ENCODE assay signal across 9 cellular contexts in the genomic region with DNA sequence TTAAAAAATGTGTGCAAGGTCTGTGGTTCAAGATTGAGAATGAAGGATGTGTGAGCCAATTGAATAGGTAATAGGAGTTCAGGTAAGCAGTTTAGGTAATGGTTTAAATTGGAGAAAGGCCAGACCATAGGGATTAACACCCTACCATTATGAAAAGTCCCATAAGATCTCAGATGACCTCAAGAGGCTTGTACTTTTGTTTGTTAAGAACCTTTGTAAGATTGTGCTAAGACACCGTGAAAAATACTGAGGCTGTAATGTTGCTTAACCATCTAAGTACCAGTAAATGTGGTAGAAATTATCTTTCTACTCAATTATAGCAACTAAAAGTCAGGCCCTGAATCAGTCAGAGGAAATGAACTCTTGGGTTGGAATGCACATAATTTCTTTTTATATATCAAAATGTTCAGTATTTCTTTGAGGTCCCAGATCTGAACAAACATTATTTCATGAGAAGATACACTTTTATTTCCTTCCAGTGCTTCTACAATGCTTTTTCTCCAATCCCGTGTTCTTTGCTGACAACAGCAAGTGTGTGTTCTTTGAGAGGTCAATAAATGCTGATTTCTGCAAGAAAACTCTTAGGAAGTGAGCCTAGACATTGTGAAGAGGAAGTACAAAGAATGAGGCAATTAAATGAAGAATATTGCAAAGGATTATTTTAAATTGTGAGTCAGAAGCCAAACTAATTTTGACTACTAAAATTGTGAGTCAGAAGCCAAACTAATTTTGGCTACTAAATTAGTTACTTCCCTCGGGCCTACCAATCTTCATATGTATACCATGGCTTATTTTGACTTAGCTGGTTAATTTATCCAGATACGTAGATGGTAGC.
A peak's percentile ranks its signal among the peaks of the same experiment; 100 is the strongest.
DNase-seq lines count a peak whose midpoint lies in the region; ATAC-seq, FAIRE-seq and TF ChIP-seq lines count a peak whose summit lies in the region.
"Had no signal": no experiment of that assay in that cellular context is flagged by ENCODE, and none has a peak within 500 bp of the region (broad histone marks: within the 10 kb centered on the region; RNA-seq: fewer than 3 reads in every experiment).

No MANE protein-coding gene starts in this region.

- WGBS in heart right ventricle, 2 donors = 49 to 54% methylated on average over 4 of the region's 4 CpGs
- 32% methylated on average over 4 of the region's 4 CpGs for WGBS in suprapubic skin

- no peak for FAIRE-seq in frontal cortex (lab: Jason Lieb, UNC)

- H3K27ac ChIP-seq in right atrium auricular region (no peak overlapping the region), SK-N-MC (peak overlapping the region; percentile 95), heart right ventricle (peak overlapping the region in 3 of 10 donors; percentile 23 to 56 (median 33)), suprapubic skin (peak overlapping the region; percentile 10)

- ATAC-seq in Right ventricle myocardium inferior = peak; percentile 53
- peak in 5 of 8 donors; percentile 38 to 73 (median 57) for ATAC-seq in heart right ventricle
- no peak for ATAC-seq in GM18519 (IDR thresholded peaks at IDR 0.05; ENCODE audit: low FRiP score, unreplicated experiment)

- TF ChIP-seq CTCF in right atrium auricular region (IDR thresholded peaks at IDR 0.05) (no peak), heart right ventricle (IDR thresholded peaks at IDR 0.05) (no peak), suprapubic skin (IDR thresholded peaks at IDR 0.05) (no peak)

- no peak for TF ChIP-seq EP300 in suprapubic skin (IDR thresholded peaks at IDR 0.05)

- intact Hi-C loops in Right ventricle myocardium inferior (cut with DNase I) (no loop called here), heart right ventricle (cut with DNase I) (loop anchor here in 1 of 10 donors (5.0 kb wide), 1 partner anchor 68 kb away; a partner anchor contains a TSS)

- no peaks in the 10 kb centered on the region for H3K9me3 ChIP-seq in right atrium auricular region
- H3K9me3 ChIP-seq in SK-N-MC (ENCODE audit: low read depth, low read length) = no peaks in the 10 kb centered on the region
- H3K9me3 ChIP-seq in heart right ventricle = no peaks in the 10 kb centered on the region
- H3K9me3 ChIP-seq in suprapubic skin = no peaks in the 10 kb centered on the region

- peak overlapping the region; percentile 60 for H3K9ac ChIP-seq in SK-N-MC (ENCODE audit: insufficient read length)

- DNase-seq in Right ventricle myocardium inferior (ENCODE audit: missing footprints) (no peak), right atrium auricular region (ENCODE audit: low spot score) (no peak), SK-N-MC (ENCODE audit: low read depth, low spot score) (peak; percentile 87), heart right ventricle (no peak), suprapubic skin (ENCODE audit: low spot score in 2 of 2) (no peak), frontal cortex (ENCODE audit: low spot score in 2 of 2) (no peak), NCI-H187 treated with DMSO at 0.1 percent for 48 hours (lab: John Stamatoyannopoulos, UW) (no peak)
- DNase-seq: stimulated activated CD4-positive, alpha-beta T cell treated with anti-CD3 and anti-CD28 coated beads, Interleukin-4, amount 100 ng/mL, for 24 hours had no signal

- H3K4me3 ChIP-seq in right atrium auricular region (no peak overlapping the region), SK-N-MC (peak overlapping the region; percentile 68), heart right ventricle (no peak overlapping the region), suprapubic skin (no peak overlapping the region)

- H3K36me3 ChIP-seq in right atrium auricular region (no peaks in the 10 kb centered on the region), SK-N-MC (ENCODE audit: insufficient read depth, low read length) (no peaks in the 10 kb centered on the region), heart right ventricle (no peaks in the 10 kb centered on the region), suprapubic skin (no peaks in the 10 kb centered on the region)

- no peaks in the 10 kb centered on the region for H3K27me3 ChIP-seq in right atrium auricular region
- no peaks in the 10 kb centered on the region for H3K27me3 ChIP-seq in heart right ventricle
- H3K27me3 ChIP-seq in suprapubic skin = no peaks in the 10 kb centered on the region

- H3K4me1 ChIP-seq in right atrium auricular region = peaks cover 0 to 71% of the 10 kb centered on the region in 2 donors
- H3K4me1 ChIP-seq in heart right ventricle = peaks cover 2 to 92% (median 71%) of the 10 kb centered on the region in 9 donors
- H3K4me1 ChIP-seq in suprapubic skin = peaks cover 41% of the 10 kb centered on the region

- no peak for TF ChIP-seq POLR2A in suprapubic skin (IDR thresholded peaks at IDR 0.05)

Comparison
In these comparisons a context has a peak if more than half of its experiments do, and no peak if none do; other contexts are left out.
1. H3K27ac ChIP-seq: peak in SK-N-MC (single experiment) and suprapubic skin (single experiment); none in right atrium auricular region (0 of 2).